Comparison of ENCODE assay signal across 19 cellular contexts in genomic region chr7:465710-466400, GRCh38. TPM values are rescaled to one million over a fixed set of nuclear protein-coding genes. Genes with fewer than 3 reads are reported as not detected.
A peak's percentile ranks its signal among the peaks of the same experiment; 100 is the strongest.
DNase-seq lines count a peak whose midpoint lies in the region; ATAC-seq and TF ChIP-seq lines count a peak whose summit lies in the region.
"Had no signal": no experiment of that assay in that cellular context is flagged by ENCODE, and none has a peak within 500 bp of the region (broad histone marks: within the 10 kb centered on the region; RNA-seq: fewer than 3 reads in every experiment).

No MANE protein-coding gene starts in this region.

- no peak overlapping the region for H3K27ac Mint-ChIP-seq in activated naive CD8-positive, alpha-beta T cell treated with anti-CD3 and anti-CD28 coated beads, Interleukin-2, amount 10 ng/mL, durations not matched to agents 7 days and 5 days
- H3K27ac Mint-ChIP-seq in activated naive CD8-positive, alpha-beta T cell treated with anti-CD3 and anti-CD28 coated beads for 36 hours, result no peak overlapping the region
- H3K27ac Mint-ChIP-seq: activated CD4-positive, alpha-beta memory T cell treated with anti-CD3 and anti-CD28 coated beads, Interleukin-2, amount 10 ng/mL, durations not matched to agents 7 days and 5 days had no signal

- no peaks in the 10 kb centered on the region for H3K27me3 Mint-ChIP-seq in activated naive CD8-positive, alpha-beta T cell treated with anti-CD3 and anti-CD28 coated beads, Interleukin-2, amount 10 ng/mL, durations not matched to agents 7 days and 5 days
- H3K27me3 Mint-ChIP-seq in activated naive CD8-positive, alpha-beta T cell treated with anti-CD3 and anti-CD28 coated beads for 36 hours, result no peaks in the 10 kb centered on the region
- H3K27me3 Mint-ChIP-seq: activated CD4-positive, alpha-beta memory T cell treated with anti-CD3 and anti-CD28 coated beads, Interleukin-2, amount 10 ng/mL, durations not matched to agents 7 days and 5 days had no signal

- WGBS in testis, 2 donors, result 81 to 82% methylated on average over 17 of the region's 17 CpGs

- no peaks in the 10 kb centered on the region for H3K36me3 Mint-ChIP-seq in activated naive CD8-positive, alpha-beta T cell treated with anti-CD3 and anti-CD28 coated beads, Interleukin-2, amount 10 ng/mL, durations not matched to agents 7 days and 5 days
- no peaks in the 10 kb centered on the region for H3K36me3 Mint-ChIP-seq in activated naive CD8-positive, alpha-beta T cell treated with anti-CD3 and anti-CD28 coated beads for 36 hours

- POLR2A ChIA-PET in activated naive CD8-positive, alpha-beta T cell treated with anti-CD3 and anti-CD28 coated beads, Interleukin-2, amount 10 ng/mL, durations not matched to agents 7 days and 5 days (lab: Charles Lee), result no interaction called here

- TF ChIP-seq CTCF in testis (IDR thresholded peaks at IDR 0.05), result no peak

- no peak for TF ChIP-seq POLR2A in testis (IDR thresholded peaks at IDR 0.05)

- H3K9me3 ChIP-seq in testis, result no peaks in the 10 kb centered on the region
- H3K9me3 ChIP-seq: esophagus squamous epithelium, tibial artery had no signal

- no peaks in the 10 kb centered on the region for H3K36me3 ChIP-seq in testis (ENCODE audit: low read depth, missing control alignments)
- H3K36me3 ChIP-seq: esophagus squamous epithelium, tibial artery had no signal

- intact Hi-C loops in testis (cut with DNase I; ENCODE audit: low total_unique reads), result no loop called here

- no peaks in the 10 kb centered on the region for H3K27me3 ChIP-seq in testis
- H3K27me3 ChIP-seq: esophagus squamous epithelium, tibial artery had no signal

- peaks cover 5% of the 10 kb centered on the region for H3K4me1 Mint-ChIP-seq in activated naive CD8-positive, alpha-beta T cell treated with anti-CD3 and anti-CD28 coated beads, Interleukin-2, amount 10 ng/mL, durations not matched to agents 7 days and 5 days
- no peaks in the 10 kb centered on the region for H3K4me1 Mint-ChIP-seq in activated naive CD8-positive, alpha-beta T cell treated with anti-CD3 and anti-CD28 coated beads for 36 hours

- peak; percentile 20 for DNase-seq in activated naive CD8-positive, alpha-beta T cell treated with anti-CD3 and anti-CD28 coated beads, Interleukin-2, amount 10 ng/mL, durations not matched to agents 7 days and 5 days
- DNase-seq in activated naive CD8-positive, alpha-beta T cell treated with anti-CD3 and anti-CD28 coated beads for 36 hours, result no peak
- DNase-seq in RPMI7951 (ENCODE audit: low read depth) (peak; percentile 53), left lobe of liver (ENCODE audit: low spot score) (peak; percentile 33), testis (peak; percentile 3), SKM-1 (lab: John Stamatoyannopoulos, UW; ENCODE audit: unreplicated experiment) (no peak), OCI-M2 (lab: John Stamatoyannopoulos, UW; ENCODE audit: unreplicated experiment) (no peak)
- DNase-seq: activated CD4-positive, alpha-beta memory T cell treated with anti-CD3 and anti-CD28 coated beads, Interleukin-2, amount 10 ng/mL, durations not matched to agents 7 days and 5 days; central memory CD4-positive, alpha-beta T cell; COR-L47; effector CD4-positive, alpha-beta T cell; esophagus squamous epithelium; GDM1; H9; NCI-H1417; NCI-H524 treated with DMSO at 0.1 percent for 48 hours; stimulated activated naive CD4-positive, alpha-beta T cell had no signal

- peaks cover 6% of the 10 kb centered on the region for H3K4me1 ChIP-seq in testis

- no peak overlapping the region for H3K27ac ChIP-seq in testis
- H3K27ac ChIP-seq: esophagus squamous epithelium, tibial artery had no signal

- no peak overlapping the region for H3K4me3 Mint-ChIP-seq in activated naive CD8-positive, alpha-beta T cell treated with anti-CD3 and anti-CD28 coated beads, Interleukin-2, amount 10 ng/mL, durations not matched to agents 7 days and 5 days
- H3K4me3 Mint-ChIP-seq in activated naive CD8-positive, alpha-beta T cell treated with anti-CD3 and anti-CD28 coated beads for 36 hours, result no peak overlapping the region
- H3K4me3 Mint-ChIP-seq: activated CD4-positive, alpha-beta memory T cell treated with anti-CD3 and anti-CD28 coated beads, Interleukin-2, amount 10 ng/mL, durations not matched to agents 7 days and 5 days; H9 had no signal

- no peak for ATAC-seq in activated naive CD8-positive, alpha-beta T cell treated with anti-CD3 and anti-CD28 coated beads, Interleukin-2, amount 10 ng/mL, durations not matched to agents 7 days and 5 days (ENCODE audit: low read depth)
- ATAC-seq in left lobe of liver (no peak), GM21447 (IDR thresholded peaks at IDR 0.05; ENCODE audit: unreplicated experiment) (no peak)

- no peak overlapping the region for H3K4me3 ChIP-seq in testis
- H3K4me3 ChIP-seq: esophagus squamous epithelium, tibial artery had no signal

- H3K9me3 Mint-ChIP-seq in activated naive CD8-positive, alpha-beta T cell treated with anti-CD3 and anti-CD28 coated beads, Interleukin-2, amount 10 ng/mL, durations not matched to agents 7 days and 5 days, result peaks cover 14% of the 10 kb centered on the region
- peaks cover 13% of the 10 kb centered on the region for H3K9me3 Mint-ChIP-seq in activated naive CD8-positive, alpha-beta T cell treated with anti-CD3 and anti-CD28 coated beads for 36 hours

RNA-seq across cellular contexts. Expression of gene PDGFA, which starts 53.8 kb away (rescaled TPM):
- under 1 TPM; 0.23 to 0.53 TPM for total RNA-seq in activated naive CD8-positive, alpha-beta T cell treated with anti-CD3 and anti-CD28 coated beads, Interleukin-2, amount 10 ng/mL, durations not matched to agents 7 days and 5 days
- total RNA-seq in activated naive CD8-positive, alpha-beta T cell treated with anti-CD3 and anti-CD28 coated beads for 36 hours, result 1 to 10 TPM; 3.3 to 4.1 TPM
- 48.1 and 54.1 TPM in 2 replicates for total RNA-seq in RPMI7951 (2014; rRNA removed; shearing (Covaris generic))
- total RNA-seq in left lobe of liver (2.7 TPM), testis (10 to 100 TPM; 13.8 TPM)
- polyA plus RNA-seq in testis (ENCODE audit: insufficient read depth, low read depth, low replicate concordance), result 7.2 TPM

Comparison
In these comparisons a context has a peak if more than half of its experiments do, and no peak if none do; other contexts are left out.
1. DNase-seq: peak in activated naive CD8-positive, alpha-beta T cell treated with anti-CD3 and anti-CD28 coated beads, Interleukin-2, amount 10 ng/mL, durations not matched to agents 7 days and 5 days (single experiment), RPMI7951 (single experiment), left lobe of liver (single experiment) and testis (single experiment); none in activated naive CD8-positive, alpha-beta T cell treated with anti-CD3 and anti-CD28 coated beads for 36 hours (single experiment), SKM-1 (single experiment) and OCI-M2 (single experiment).